Comparison of ENCODE assay signal across 8 cellular contexts in the genomic region with DNA sequence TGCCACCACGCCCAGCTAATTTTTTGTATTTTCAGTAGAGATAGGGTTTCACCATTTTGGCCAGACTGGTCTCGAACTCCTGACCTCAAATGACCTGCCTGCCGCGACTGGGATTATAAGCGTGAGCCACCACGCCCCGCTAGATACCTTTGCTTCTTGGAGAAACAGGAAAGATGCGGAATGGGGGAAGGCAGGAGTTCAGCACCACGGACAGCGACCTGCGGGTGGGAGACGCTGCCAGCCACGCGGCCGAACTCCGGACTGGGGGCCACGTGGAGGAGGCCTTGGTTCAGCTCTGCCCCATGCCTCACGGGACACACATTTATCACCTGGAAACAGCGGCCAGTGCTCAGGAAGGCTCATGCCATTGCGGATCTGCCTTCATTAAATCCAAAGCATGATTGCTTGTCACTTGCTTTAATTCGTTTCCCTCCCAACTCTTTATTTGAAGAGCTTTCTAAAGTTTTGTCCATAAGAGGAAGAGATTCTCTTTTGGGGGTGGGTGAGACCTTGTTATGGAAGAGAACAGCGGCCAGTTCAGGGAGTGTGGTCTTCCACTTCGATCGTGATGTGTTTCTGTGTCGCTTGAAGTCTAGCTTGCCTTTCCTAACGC.
DNase-seq lines count a peak whose midpoint lies in the region; ATAC-seq, FAIRE-seq and TF ChIP-seq lines count a peak whose summit lies in the region.

No MANE protein-coding gene starts in this region.

- H3K4me1 ChIP-seq in RWPE2 (ENCODE audit: insufficient read depth, poor library complexity, severe bottlenecking) (no peaks in the 10 kb centered on the region), GM12878 (ENCODE audit: control insufficient read depth, insufficient read depth, low read length) (no peaks in the 10 kb centered on the region)

- FAIRE-seq in GM12878 (lab: Jason Lieb, UNC), result no peak

- POLR2A ChIA-PET in GM12878 (lab: Charles Lee), result no interaction called here

- no peak overlapping the region for H3K9ac ChIP-seq in GM12878 (ENCODE audit: control insufficient read depth, insufficient read depth, low read length)

- 25% methylated on average over 26 of the region's 26 CpGs for WGBS in GM12878 (ENCODE audit: insufficient coverage, insufficient replicate concordance, low lambda C conversion rate, missing lambda C conversion rate)

- ATAC-seq in RWPE2 (ENCODE audit: low read depth) (peak; percentile 42; the same call in 1 of the 3 replicates), GM12878 (no peak), left lobe of liver (peak; percentile 87), GM21360 (IDR thresholded peaks at IDR 0.05; ENCODE audit: unreplicated experiment) (no peak)

- peak; percentile 63 for DNase-seq in GM03348 (ENCODE audit: low spot score)
- no peak for DNase-seq in RWPE2 (ENCODE audit: low spot score)
- no peak for DNase-seq in GM12878 (ENCODE audit: low read depth, low spot score)
- peak; percentile 51 for DNase-seq in left lobe of liver (ENCODE audit: low spot score)
- peak; percentile 7 for DNase-seq in stimulated activated naive CD4-positive, alpha-beta T cell treated with Interleukin-2 at 50 U/mL for 16 hours (lab: John Stamatoyannopoulos, UW)
- DNase-seq in SW 1271 (lab: John Stamatoyannopoulos, UW), result no peak
- DNase-seq in NCI-H774 (lab: John Stamatoyannopoulos, UW), result no peak

- H3K79me2 ChIP-seq in GM12878 (ENCODE audit: control insufficient read depth, insufficient read depth, low read length), result no peaks in the 10 kb centered on the region

- H3K9me3 ChIP-seq in RWPE2 (ENCODE audit: severe bottlenecking), result no peaks in the 10 kb centered on the region
- H3K9me3 ChIP-seq in GM12878 (replicated peaks; ENCODE audit: control insufficient read depth, insufficient read depth, low read length), result no peaks in the 10 kb centered on the region

- H3K4me3 ChIP-seq in RWPE2 (ENCODE audit: severe bottlenecking) (no peak overlapping the region), GM12878 (no peak overlapping the region)

- H3K4me2 ChIP-seq in GM12878 (ENCODE audit: control insufficient read depth, insufficient read depth), result no peak overlapping the region

- intact Hi-C loops in GM12878 (cut with micrococcal nuclease; ENCODE audit: unreplicated experiment), result no loop called here

- CTCF ChIA-PET in GM12878 (lab: Yijun Ruan, JAX), result no interaction called here

- H2AFZ ChIP-seq in GM12878 (ENCODE audit: control insufficient read depth, low read depth, low read length), result no peak overlapping the region

- SMC1A ChIA-PET in GM12878 (lab: Charles Lee; ENCODE audit: uncharacterized antibody, unreplicated experiment), result no interaction called here

- H3K27ac ChIP-seq in RWPE2 (ENCODE audit: poor library complexity, severe bottlenecking), result no peak overlapping the region
- no peak overlapping the region for H3K27ac ChIP-seq in GM12878 (ENCODE audit: control insufficient read depth, insufficient read depth)

- no peak for TF ChIP-seq RAD21 in GM12878 (IDR thresholded peaks at IDR 0.05; ENCODE audit: insufficient read depth, low read depth, low read length)

- RAD21 ChIA-PET in GM12878 (lab: Charles Lee; ENCODE audit: unreplicated experiment), result interaction anchor here (0.6 kb wide), 1 partner anchor 932 kb away, joined by 3 read pairs; no protein-coding TSS in a partner anchor

- no peak for TF ChIP-seq CTCF in RWPE2 (IDR thresholded peaks at IDR 0.05; ENCODE audit: poor library complexity, severe bottlenecking)
- TF ChIP-seq CTCF in GM12878 (IDR thresholded peaks at IDR 0.05 in 2 of 3, conservative IDR thresholded peaks at IDR 0.05 in 1 of 3; ENCODE audit: control insufficient read depth in 2 of 3, extremely low read depth in 1 of 3, insufficient read depth in 1 of 3, low read depth in 3 of 3, low read length in 3 of 3), result no peak

- no peaks in the 10 kb centered on the region for H4K20me1 ChIP-seq in GM12878 (ENCODE audit: control insufficient read depth, insufficient read depth)

- no TSS peak for BruUV-seq in GM12878 (replicated peaks; lab: Mats Ljungman, UMichigan)

- H3K27me3 ChIP-seq in RWPE2 (ENCODE audit: insufficient read depth, poor library complexity, severe bottlenecking) (peaks cover 64% of the 10 kb centered on the region), GM12878 (replicated peaks in 1 of 2; ENCODE audit: control insufficient read depth in 2 of 2, insufficient read depth in 2 of 2, low read length in 1 of 2) (peaks cover 0 to 3% of the 10 kb centered on the region in 2 experiments; a peak in 1 of 4 replicates)

- in situ Hi-C loops in GM12878 (cut with MboI), result no loop called here

- TF ChIP-seq POLR2A in GM12878 (IDR thresholded peaks at IDR 0.05; ENCODE audit: low read depth, low read length), result no peak

- no peak for TF ChIP-seq EP300 in GM12878 (IDR thresholded peaks at IDR 0.05; ENCODE audit: borderline replicate concordance in 1 of 2, control insufficient read depth in 1 of 2, low read depth in 2 of 2, low read length in 2 of 2)

- H3K36me3 ChIP-seq in RWPE2 (ENCODE audit: low read depth) (no peaks in the 10 kb centered on the region), GM12878 (ENCODE audit: control insufficient read depth in 2 of 2, insufficient read depth in 2 of 2, low read length in 1 of 2) (no peaks in the 10 kb centered on the region)

TF ChIP-seq in GM12878, 131 proteins besides CTCF, POLR2A, EP300 and RAD21 (continues in another document):
- TF ChIP-seq ATF7 (IDR thresholded peaks at IDR 0.05; ENCODE audit: low read depth) (no peak), CREB1 (IDR thresholded peaks at IDR 0.05; ENCODE audit: low read depth) (no peak), POLR2AphosphoS2 (IDR thresholded peaks at IDR 0.05; ENCODE audit: low read depth, low read length) (no peak), FOS (IDR thresholded peaks at IDR 0.05; ENCODE audit: borderline replicate concordance, extremely low read depth, insufficient read length) (no peak), MXI1 (IDR thresholded peaks at IDR 0.05; ENCODE audit: low read depth, low read length) (peak; percentile 88), TBL1XR1 (IDR thresholded peaks at IDR 0.05; ENCODE audit: low read depth, low read length) (no peak)
- TF ChIP-seq, protein P1, sequence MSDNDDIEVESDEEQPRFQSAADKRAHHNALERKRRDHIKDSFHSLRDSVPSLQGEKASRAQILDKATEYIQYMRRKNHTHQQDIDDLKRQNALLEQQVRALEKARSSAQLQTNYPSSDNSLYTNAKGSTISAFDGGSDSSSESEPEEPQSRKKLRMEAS (IDR thresholded peaks at IDR 0.05; ENCODE audit: low read depth, low read length), result peak; percentile 54; the same call in 1 of the 2 replicates
- TF ChIP-seq, protein P2, sequence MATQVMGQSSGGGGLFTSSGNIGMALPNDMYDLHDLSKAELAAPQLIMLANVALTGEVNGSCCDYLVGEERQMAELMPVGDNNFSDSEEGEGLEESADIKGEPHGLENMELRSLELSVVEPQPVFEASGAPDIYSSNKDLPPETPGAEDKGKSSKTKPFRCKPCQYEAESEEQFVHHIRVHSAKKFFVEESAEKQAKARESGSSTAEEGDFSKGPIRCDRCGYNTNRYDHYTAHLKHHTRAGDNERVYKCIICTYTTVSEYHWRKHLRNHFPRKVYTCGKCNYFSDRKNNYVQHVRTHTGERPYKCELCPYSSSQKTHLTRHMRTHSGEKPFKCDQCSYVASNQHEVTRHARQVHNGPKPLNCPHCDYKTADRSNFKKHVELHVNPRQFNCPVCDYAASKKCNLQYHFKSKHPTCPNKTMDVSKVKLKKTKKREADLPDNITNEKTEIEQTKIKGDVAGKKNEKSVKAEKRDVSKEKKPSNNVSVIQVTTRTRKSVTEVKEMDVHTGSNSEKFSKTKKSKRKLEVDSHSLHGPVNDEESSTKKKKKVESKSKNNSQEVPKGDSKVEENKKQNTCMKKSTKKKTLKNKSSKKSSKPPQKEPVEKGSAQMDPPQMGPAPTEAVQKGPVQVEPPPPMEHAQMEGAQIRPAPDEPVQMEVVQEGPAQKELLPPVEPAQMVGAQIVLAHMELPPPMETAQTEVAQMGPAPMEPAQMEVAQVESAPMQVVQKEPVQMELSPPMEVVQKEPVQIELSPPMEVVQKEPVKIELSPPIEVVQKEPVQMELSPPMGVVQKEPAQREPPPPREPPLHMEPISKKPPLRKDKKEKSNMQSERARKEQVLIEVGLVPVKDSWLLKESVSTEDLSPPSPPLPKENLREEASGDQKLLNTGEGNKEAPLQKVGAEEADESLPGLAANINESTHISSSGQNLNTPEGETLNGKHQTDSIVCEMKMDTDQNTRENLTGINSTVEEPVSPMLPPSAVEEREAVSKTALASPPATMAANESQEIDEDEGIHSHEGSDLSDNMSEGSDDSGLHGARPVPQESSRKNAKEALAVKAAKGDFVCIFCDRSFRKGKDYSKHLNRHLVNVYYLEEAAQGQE (IDR thresholded peaks at IDR 0.05; ENCODE audit: low read depth, low read length), result peak; percentile 95
- TF ChIP-seq, protein P3, sequence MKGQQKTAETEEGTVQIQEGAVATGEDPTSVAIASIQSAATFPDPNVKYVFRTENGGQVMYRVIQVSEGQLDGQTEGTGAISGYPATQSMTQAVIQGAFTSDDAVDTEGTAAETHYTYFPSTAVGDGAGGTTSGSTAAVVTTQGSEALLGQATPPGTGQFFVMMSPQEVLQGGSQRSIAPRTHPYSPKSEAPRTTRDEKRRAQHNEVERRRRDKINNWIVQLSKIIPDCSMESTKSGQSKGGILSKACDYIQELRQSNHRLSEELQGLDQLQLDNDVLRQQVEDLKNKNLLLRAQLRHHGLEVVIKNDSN (IDR thresholded peaks at IDR 0.05; ENCODE audit: borderline replicate concordance, extremely low read length, insufficient read depth, low read depth, low read length), result peak; percentile 14
- TF ChIP-seq, protein P4, sequence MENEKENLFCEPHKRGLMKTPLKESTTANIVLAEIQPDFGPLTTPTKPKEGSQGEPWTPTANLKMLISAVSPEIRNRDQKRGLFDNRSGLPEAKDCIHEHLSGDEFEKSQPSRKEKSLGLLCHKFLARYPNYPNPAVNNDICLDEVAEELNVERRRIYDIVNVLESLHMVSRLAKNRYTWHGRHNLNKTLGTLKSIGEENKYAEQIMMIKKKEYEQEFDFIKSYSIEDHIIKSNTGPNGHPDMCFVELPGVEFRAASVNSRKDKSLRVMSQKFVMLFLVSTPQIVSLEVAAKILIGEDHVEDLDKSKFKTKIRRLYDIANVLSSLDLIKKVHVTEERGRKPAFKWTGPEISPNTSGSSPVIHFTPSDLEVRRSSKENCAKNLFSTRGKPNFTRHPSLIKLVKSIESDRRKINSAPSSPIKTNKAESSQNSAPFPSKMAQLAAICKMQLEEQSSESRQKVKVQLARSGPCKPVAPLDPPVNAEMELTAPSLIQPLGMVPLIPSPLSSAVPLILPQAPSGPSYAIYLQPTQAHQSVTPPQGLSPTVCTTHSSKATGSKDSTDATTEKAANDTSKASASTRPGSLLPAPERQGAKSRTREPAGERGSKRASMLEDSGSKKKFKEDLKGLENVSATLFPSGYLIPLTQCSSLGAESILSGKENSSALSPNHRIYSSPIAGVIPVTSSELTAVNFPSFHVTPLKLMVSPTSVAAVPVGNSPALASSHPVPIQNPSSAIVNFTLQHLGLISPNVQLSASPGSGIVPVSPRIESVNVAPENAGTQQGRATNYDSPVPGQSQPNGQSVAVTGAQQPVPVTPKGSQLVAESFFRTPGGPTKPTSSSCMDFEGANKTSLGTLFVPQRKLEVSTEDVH (IDR thresholded peaks at IDR 0.05; ENCODE audit: low read depth, partially characterized antibody), result no peak

Comparison
In these comparisons a context has a peak if more than half of its experiments do, and no peak if none do; other contexts are left out.
1. DNase-seq: peak in GM03348 (single experiment), left lobe of liver (single experiment) and stimulated activated naive CD4-positive, alpha-beta T cell treated with Interleukin-2 at 50 U/mL for 16 hours (single experiment); none in RWPE2 (single experiment), GM12878 (single experiment), SW 1271 (0 of 2) and NCI-H774 (single experiment).
2. ATAC-seq: peak in RWPE2 (single experiment) and left lobe of liver (single experiment); none in GM12878 (single experiment) and GM21360 (single experiment).